In the genomic region with DNA sequence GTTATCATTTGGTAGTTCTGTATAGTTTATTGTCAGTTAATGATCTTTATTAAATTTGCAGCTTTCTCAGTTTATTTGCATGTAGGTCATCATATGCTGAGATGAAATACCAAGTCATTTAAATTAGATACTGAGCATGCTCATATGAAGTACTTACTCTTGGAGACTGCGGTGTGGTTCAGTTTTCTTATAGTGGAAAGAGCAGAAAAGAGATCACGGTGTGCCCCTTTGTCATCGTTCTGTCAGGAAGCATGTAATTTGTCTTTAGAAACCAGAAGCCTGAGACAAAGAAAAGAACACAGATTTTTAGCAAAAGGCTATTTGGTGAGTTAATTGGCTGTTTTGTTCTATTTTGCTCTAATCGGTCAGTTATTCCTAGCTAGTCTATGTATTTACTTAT, we compare ENCODE assay signal across 21 cellular contexts.
A peak's percentile ranks its signal among the peaks of the same experiment; 100 is the strongest.
DNase-seq lines count a peak whose midpoint lies in the region; ATAC-seq and TF ChIP-seq lines count a peak whose summit lies in the region.
"Had no signal": no experiment of that assay in that cellular context is flagged by ENCODE, and none has a peak within 500 bp of the region (broad histone marks: within the 10 kb centered on the region; RNA-seq: fewer than 3 reads in every experiment).

No MANE protein-coding gene starts in this region.

- H3K27me3 Mint-ChIP-seq in nephron (ENCODE audit: low read depth): no peaks in the 10 kb centered on the region
- no peaks in the 10 kb centered on the region for H3K27me3 Mint-ChIP-seq in activated CD8-positive, alpha-beta T cell treated with anti-CD3 and anti-CD28 coated beads, Interleukin-2, amount 10 ng/mL, durations not matched to agents 7 days and 5 days (ENCODE audit: low read depth)
- H3K27me3 Mint-ChIP-seq: activated CD4-positive, alpha-beta memory T cell treated with anti-CD3 and anti-CD28 coated beads, Interleukin-2, amount 10 ng/mL, durations not matched to agents 7 days and 5 days; activated naive CD4-positive, alpha-beta T cell treated with anti-CD3 and anti-CD28 coated beads, Interleukin-2, amount 10 ng/mL, durations not matched to agents 7 days and 5 days; activated T-cell treated with anti-CD3 and anti-CD28 coated beads, Interleukin-2, amount 50 U/mL, for 24 hours; IgD-negative memory B cell had no signal

- peaks cover 5% of the 10 kb centered on the region for H3K9me3 Mint-ChIP-seq in nephron
- no peaks in the 10 kb centered on the region for H3K9me3 Mint-ChIP-seq in activated CD8-positive, alpha-beta T cell treated with anti-CD3 and anti-CD28 coated beads, Interleukin-2, amount 10 ng/mL, durations not matched to agents 7 days and 5 days (ENCODE audit: insufficient read depth)
- H3K9me3 Mint-ChIP-seq: activated CD4-positive, alpha-beta memory T cell treated with anti-CD3 and anti-CD28 coated beads, Interleukin-2, amount 10 ng/mL, durations not matched to agents 7 days and 5 days; activated naive CD4-positive, alpha-beta T cell treated with anti-CD3 and anti-CD28 coated beads, Interleukin-2, amount 10 ng/mL, durations not matched to agents 7 days and 5 days; activated T-cell treated with anti-CD3 and anti-CD28 coated beads, Interleukin-2, amount 50 U/mL, for 24 hours had no signal

- H3K9me3 ChIP-seq in right cardiac atrium (ENCODE audit: control insufficient read depth, low read length): no peaks in the 10 kb centered on the region
- H3K9me3 ChIP-seq: right atrium auricular region had no signal

- peaks cover 6% of the 10 kb centered on the region for H3K4me1 Mint-ChIP-seq in nephron
- no peaks in the 10 kb centered on the region for H3K4me1 Mint-ChIP-seq in activated CD8-positive, alpha-beta T cell treated with anti-CD3 and anti-CD28 coated beads, Interleukin-2, amount 10 ng/mL, durations not matched to agents 7 days and 5 days (ENCODE audit: low read depth)
- H3K4me1 Mint-ChIP-seq: activated naive CD4-positive, alpha-beta T cell treated with anti-CD3 and anti-CD28 coated beads, Interleukin-2, amount 10 ng/mL, durations not matched to agents 7 days and 5 days; IgD-negative memory B cell had no signal

- in situ Hi-C loops in astrocyte of the cerebellum (cut with HindIII; ENCODE audit: low sequenced_read_pairs): no loop called here

- H3K27me3 ChIP-seq in right cardiac atrium (ENCODE audit: control insufficient read depth, insufficient read depth): no peaks in the 10 kb centered on the region
- H3K27me3 ChIP-seq: heart right ventricle, right atrium auricular region, uterus had no signal

- H3K36me3 Mint-ChIP-seq in nephron (ENCODE audit: low read depth): peaks cover 23% of the 10 kb centered on the region
- no peaks in the 10 kb centered on the region for H3K36me3 Mint-ChIP-seq in activated CD8-positive, alpha-beta T cell treated with anti-CD3 and anti-CD28 coated beads, Interleukin-2, amount 10 ng/mL, durations not matched to agents 7 days and 5 days (ENCODE audit: low read depth)
- H3K36me3 Mint-ChIP-seq: activated naive CD4-positive, alpha-beta T cell treated with anti-CD3 and anti-CD28 coated beads, Interleukin-2, amount 10 ng/mL, durations not matched to agents 7 days and 5 days; IgD-negative memory B cell had no signal

- H3K4me3 Mint-ChIP-seq in nephron: peak overlapping the region in 2 of 3 experiments; percentile 3 to 31
- H3K4me3 Mint-ChIP-seq in activated CD8-positive, alpha-beta T cell treated with anti-CD3 and anti-CD28 coated beads, Interleukin-2, amount 10 ng/mL, durations not matched to agents 7 days and 5 days: no peak overlapping the region
- H3K4me3 Mint-ChIP-seq: activated CD4-positive, alpha-beta memory T cell treated with anti-CD3 and anti-CD28 coated beads, Interleukin-2, amount 10 ng/mL, durations not matched to agents 7 days and 5 days; activated naive CD4-positive, alpha-beta T cell treated with anti-CD3 and anti-CD28 coated beads, Interleukin-2, amount 10 ng/mL, durations not matched to agents 7 days and 5 days; activated T-cell treated with anti-CD3 and anti-CD28 coated beads, Interleukin-2, amount 50 U/mL, for 24 hours; endodermal cell; IgD-negative memory B cell; mesothelial cell of epicardium had no signal

- no peak for ATAC-seq in right cardiac atrium
- no peak for ATAC-seq in Right ventricle myocardium inferior
- no peak for ATAC-seq in HG02981 (IDR thresholded peaks at IDR 0.05; ENCODE audit: unreplicated experiment)
- no peak for ATAC-seq in activated CD8-positive, alpha-beta T cell treated with anti-CD3 and anti-CD28 coated beads, Interleukin-2, amount 10 ng/mL, durations not matched to agents 7 days and 5 days
- ATAC-seq: heart right ventricle, left lobe of liver had no signal

- intact Hi-C loops in right cardiac atrium (cut with DNase I): no loop called here
- intact Hi-C loops in Right ventricle myocardium inferior (cut with DNase I): no loop called here

- H3K27ac ChIP-seq in right cardiac atrium (ENCODE audit: low read length): no peak overlapping the region
- H3K27ac ChIP-seq: heart right ventricle had no signal

- POLR2A ChIA-PET in activated CD8-positive, alpha-beta T cell treated with anti-CD3 and anti-CD28 coated beads, Interleukin-2, amount 10 ng/mL, durations not matched to agents 7 days and 5 days (lab: Charles Lee): no interaction called here

- H3K4me1 ChIP-seq in right cardiac atrium (ENCODE audit: control insufficient read depth, insufficient read depth, low read length): no peaks in the 10 kb centered on the region
- H3K4me1 ChIP-seq: right atrium auricular region, uterus had no signal

- H3K27ac Mint-ChIP-seq in nephron: peak overlapping the region in 2 of 3 experiments; percentile 61 to 63
- no peak overlapping the region for H3K27ac Mint-ChIP-seq in activated CD8-positive, alpha-beta T cell treated with anti-CD3 and anti-CD28 coated beads, Interleukin-2, amount 10 ng/mL, durations not matched to agents 7 days and 5 days
- H3K27ac Mint-ChIP-seq: activated CD4-positive, alpha-beta memory T cell treated with anti-CD3 and anti-CD28 coated beads, Interleukin-2, amount 10 ng/mL, durations not matched to agents 7 days and 5 days; activated naive CD4-positive, alpha-beta T cell treated with anti-CD3 and anti-CD28 coated beads, Interleukin-2, amount 10 ng/mL, durations not matched to agents 7 days and 5 days; activated T-cell treated with anti-CD3 and anti-CD28 coated beads, Interleukin-2, amount 50 U/mL, for 24 hours; endodermal cell; IgD-negative memory B cell; mesothelial cell of epicardium had no signal

- 62% methylated on average over 4 of the region's 4 CpGs for WGBS in right cardiac atrium

- DNase-seq in right cardiac atrium (no peak), Right ventricle myocardium inferior (ENCODE audit: missing footprints) (no peak), astrocyte of the cerebellum (ENCODE audit: low read depth) (no peak), T1000 (lab: John Stamatoyannopoulos, UW) (no peak), NCI-H1105 treated with DMSO at 0.1 percent for 48 hours (lab: John Stamatoyannopoulos, UW) (no peak)
- DNase-seq in activated CD8-positive, alpha-beta T cell treated with anti-CD3 and anti-CD28 coated beads, Interleukin-2, amount 10 ng/mL, durations not matched to agents 7 days and 5 days: no peak
- DNase-seq: activated CD4-positive, alpha-beta memory T cell treated with anti-CD3 and anti-CD28 coated beads, Interleukin-2, amount 10 ng/mL, durations not matched to agents 7 days and 5 days; activated naive CD4-positive, alpha-beta T cell treated with anti-CD3 and anti-CD28 coated beads, Interleukin-2, amount 10 ng/mL, durations not matched to agents 7 days and 5 days; activated T-cell treated with anti-CD3 and anti-CD28 coated beads, Interleukin-2, amount 50 U/mL, for 24 hours; endodermal cell; heart right ventricle; NCI-H1694; NCI-H345; substantia nigra; uterus had no signal

- TF ChIP-seq CTCF in astrocyte of the cerebellum (IDR thresholded peaks at IDR 0.05; ENCODE audit: low read depth, low read length, missing control alignments): no peak
- no peak for TF ChIP-seq CTCF in nephron (IDR thresholded peaks at IDR 0.05; ENCODE audit: unreplicated experiment in 3 of 3)

- CTCF ChIA-PET in activated CD8-positive, alpha-beta T cell treated with anti-CD3 and anti-CD28 coated beads, Interleukin-2, amount 10 ng/mL, durations not matched to agents 7 days and 5 days (lab: Charles Lee): no interaction called here

- H3K4me3 ChIP-seq in right cardiac atrium (ENCODE audit: low read length) (peak overlapping the region; percentile 42), astrocyte of the cerebellum (ENCODE audit: low read depth, low read length) (peak overlapping the region; percentile 4)
- H3K4me3 ChIP-seq: heart right ventricle, right atrium auricular region had no signal
